6 cellular contexts compared by ENCODE assay signal in the genomic region with DNA sequence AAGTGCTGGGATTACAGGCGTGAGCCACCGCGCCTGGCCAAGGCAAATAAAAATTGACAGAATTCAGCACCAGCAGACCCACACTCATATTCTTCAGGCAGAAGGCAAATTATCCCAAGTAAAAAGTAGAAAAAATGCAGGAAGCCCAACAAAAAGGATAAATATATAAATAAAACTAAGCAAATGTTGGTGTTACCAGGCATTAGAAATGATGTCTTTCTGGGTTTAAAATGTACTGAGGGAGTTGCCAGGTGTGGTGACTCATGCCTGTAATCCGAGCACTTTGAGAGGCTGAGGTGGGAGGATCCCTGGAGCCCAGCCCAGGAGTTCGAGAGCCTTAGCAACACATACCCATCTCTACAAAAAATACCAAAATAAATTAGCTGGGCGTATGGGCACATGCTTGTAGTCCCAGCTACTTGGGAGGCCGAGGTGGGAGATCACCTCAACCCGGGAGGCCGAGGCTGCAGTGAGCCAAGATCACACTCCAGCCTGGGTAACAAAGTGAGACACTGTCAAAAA. TPM values are rescaled to one million over a fixed set of nuclear protein-coding genes. Genes with fewer than 3 reads are reported as not detected.
DNase-seq lines count a peak whose midpoint lies in the region; ATAC-seq and TF ChIP-seq lines count a peak whose summit lies in the region.

No MANE protein-coding gene starts in this region.

- CTCF ChIA-PET in HCT116 (lab: Charles Lee) = no interaction called here

- POLR2A ChIA-PET in HCT116 (lab: Charles Lee) = interaction anchor here (1.3 kb wide), 2 partner anchors 8 to 20 kb away, joined by 3 to 4 read pairs; no protein-coding TSS in a partner anchor

- TF ChIP-seq POLR2A in HCT116 (IDR thresholded peaks at IDR 0.05; ENCODE audit: borderline replicate concordance, extremely low read depth, insufficient read depth, insufficient read length) = no peak
- no peak for TF ChIP-seq POLR2A in GM18505 (IDR thresholded peaks at IDR 0.05; ENCODE audit: borderline replicate concordance, extremely low read depth, insufficient read depth, insufficient read length)

- no peak overlapping the region for H2AFZ ChIP-seq in HCT116 (ENCODE audit: low read depth, low read length, poor library complexity, severe bottlenecking)

- peaks cover 17 to 31% of the 10 kb centered on the region in 2 experiments; a peak in 3 of 4 replicates for H3K36me3 ChIP-seq in HCT116 (ENCODE audit: control insufficient read depth in 1 of 2, insufficient read depth in 2 of 2, low read length in 2 of 2)
- peaks cover 45% of the 10 kb centered on the region for H3K36me3 ChIP-seq in muscle layer of colon (ENCODE audit: insufficient read depth, low read length)

- H3K27me3 ChIP-seq in HCT116 (ENCODE audit: insufficient read depth, low read length) (no peaks in the 10 kb centered on the region), muscle layer of colon (ENCODE audit: control insufficient read depth in 1 of 2, insufficient read depth in 2 of 2, low read length in 2 of 2) (no peaks in the 10 kb centered on the region)

- ATAC-seq in HCT116 (peak; percentile 84), GM18505 (IDR thresholded peaks at IDR 0.05; ENCODE audit: unreplicated experiment) (no peak)

- H3K27ac ChIP-seq in HCT116 (ENCODE audit: low read depth, low read length) (peak overlapping the region; percentile 52), muscle layer of colon (ENCODE audit: low read depth, low read length) (peak overlapping the region; percentile 61)

- RAD21 ChIA-PET in HCT116 (lab: Charles Lee; ENCODE audit: low non-redundant PET in 1 of 2, low total read pairs in 2 of 2, uncharacterized antibody in 2 of 2, unreplicated experiment in 2 of 2) = no interaction called here

- DNase-seq in HCT116 (ENCODE audit: low read depth, low spot score) = peak; percentile 65
- peak in 33 of 58 donors; percentile 7 to 73 (median 37) for DNase-seq in anterior cingulate cortex (lab: John Stamatoyannopoulos, UW)
- no peak for DNase-seq in NCI-H146 (lab: John Stamatoyannopoulos, UW)
- DNase-seq in activated CD4-positive, alpha-beta T cell treated with anti-CD3 and anti-CD28 coated beads for 1 hour = no peak

- H3K79me2 ChIP-seq in HCT116 (ENCODE audit: insufficient read depth, low read length) = peaks cover 93% of the 10 kb centered on the region

- no peak for TF ChIP-seq RAD21 in HCT116 (IDR thresholded peaks at IDR 0.05; ENCODE audit: low read depth)

- peaks cover 23 to 49% of the 10 kb centered on the region in 2 experiments for H3K4me1 ChIP-seq in HCT116 (ENCODE audit: control insufficient read depth in 1 of 2, insufficient read depth in 2 of 2, low read length in 2 of 2)
- peaks cover 27% of the 10 kb centered on the region for H3K4me1 ChIP-seq in muscle layer of colon (ENCODE audit: insufficient read depth, low read length)

- TF ChIP-seq CTCF in HCT116 (IDR thresholded peaks at IDR 0.05 in 2 of 3, conservative IDR thresholded peaks at IDR 0.05 in 1 of 3; ENCODE audit: borderline replicate concordance in 1 of 3, insufficient read depth in 1 of 3, low read depth in 2 of 3, low read length in 2 of 3) = no peak

- H3K9me2 ChIP-seq in HCT116 (ENCODE audit: insufficient read depth) = no peaks in the 10 kb centered on the region

- intact Hi-C loops in HCT116 (cut with micrococcal nuclease) = no loop called here

- H3K9ac ChIP-seq in HCT116 (ENCODE audit: low read length) (peak overlapping the region; percentile 15), muscle layer of colon (ENCODE audit: low read length) (no peak overlapping the region)

- H3K4me2 ChIP-seq in HCT116 (ENCODE audit: low read length) = peak overlapping the region; percentile 60

- no TSS peak for BruUV-seq in HCT116 (replicated peaks; lab: Mats Ljungman, UMichigan)

- H4K20me1 ChIP-seq in HCT116 (ENCODE audit: insufficient read depth) = peaks cover 10% of the 10 kb centered on the region; the same call in 1 of the 2 replicates

- no peak overlapping the region for H3K4me3 ChIP-seq in HCT116 (replicated peaks in 1 of 2; ENCODE audit: low read depth in 1 of 2, low read length in 2 of 2)
- no peak overlapping the region for H3K4me3 ChIP-seq in muscle layer of colon (ENCODE audit: low read depth in 1 of 2, low read length in 2 of 2)

- H3K9me3 ChIP-seq in HCT116 (ENCODE audit: control insufficient read depth in 1 of 2, insufficient read depth in 1 of 2, low read depth in 1 of 2, low read length in 2 of 2) = no peaks in the 10 kb centered on the region
- H3K9me3 ChIP-seq in muscle layer of colon (ENCODE audit: low read length) = no peaks in the 10 kb centered on the region

TF ChIP-seq in HCT116, 20 proteins besides CTCF, POLR2A, EP300 and RAD21:
- TF ChIP-seq EZH2phosphoT487 (IDR thresholded peaks at IDR 0.05; ENCODE audit: borderline replicate concordance) = no peak
- TF ChIP-seq ZFX (IDR thresholded peaks at IDR 0.05) = no peak
- TF ChIP-seq POLR2AphosphoS5 (IDR thresholded peaks at IDR 0.05; ENCODE audit: low read depth, low read length) = peak; percentile 35

RNA-seq across cellular contexts. Expression of a gene that starts 6.3 kb away (rescaled TPM):
- total RNA-seq in HCT116 (2021; ENCODE audit: unreplicated experiment) = 161 TPM
- polyA plus RNA-seq in HCT116 (2012) = 161 and 165 TPM in 2 replicates

RNA-seq across cellular contexts. Expression of a gene that starts 6.4 kb away (rescaled TPM):
- 16.3 TPM for total RNA-seq in HCT116 (2021; ENCODE audit: unreplicated experiment)
- polyA plus RNA-seq in HCT116 (2012) = 11.2 and 13.9 TPM in 2 replicates

RNA-seq across cellular contexts. Expression of a gene that starts 9.8 kb away (rescaled TPM):
- 47.2 TPM for total RNA-seq in HCT116 (2021; ENCODE audit: unreplicated experiment)
- 29.8 and 33.2 TPM in 2 replicates for polyA plus RNA-seq in HCT116 (2012)

RNA-seq across cellular contexts. Expression of a gene that starts 10.5 kb away (rescaled TPM):
- total RNA-seq in HCT116 (2021; ENCODE audit: unreplicated experiment) = 38.8 TPM
- polyA plus RNA-seq in HCT116 (2012) = 28.8 and 32.5 TPM in 2 replicates

RNA-seq across cellular contexts. Expression of a gene that starts 12.9 kb away (rescaled TPM):
- 0.07 TPM for total RNA-seq in HCT116 (2021; ENCODE audit: unreplicated experiment)
- 0.33 and 0.37 TPM in 2 replicates for polyA plus RNA-seq in HCT116 (2012)

Comparison
In these comparisons a context has a peak if more than half of its experiments do, and no peak if none do; other contexts are left out.
1. DNase-seq: peak in HCT116 (single experiment) and anterior cingulate cortex (33 of 58); none in NCI-H146 (single experiment) and activated CD4-positive, alpha-beta T cell treated with anti-CD3 and anti-CD28 coated beads for 1 hour (single experiment).